Comparison of ENCODE assay signal across 2 cellular contexts in genomic region chr6:7129784-7130569, GRCh38.
TF ChIP-seq lines count a peak whose summit lies in the region.

No MANE protein-coding gene starts in this region.

TF ChIP-seq in GM12878, 131 proteins besides CTCF, POLR2A, EP300 and RAD21 (continues in another document):
- peak; percentile 6 for TF ChIP-seq BCL3 (IDR thresholded peaks at IDR 0.05; ENCODE audit: borderline replicate concordance, insufficient read depth, low read depth, low read length, poor library complexity, severe bottlenecking)
- no peak for TF ChIP-seq HDAC6 (IDR thresholded peaks at IDR 0.05; ENCODE audit: unreplicated experiment)
- no peak for TF ChIP-seq SMARCA5 (IDR thresholded peaks at IDR 0.05)
- no peak for TF ChIP-seq SPI1 (IDR thresholded peaks at IDR 0.05; ENCODE audit: borderline replicate concordance, insufficient read depth, low read depth, low read length)
- no peak for TF ChIP-seq FOXK2 (IDR thresholded peaks at IDR 0.05)
- no peak for TF ChIP-seq NR2C2 (IDR thresholded peaks at IDR 0.05; ENCODE audit: borderline replicate concordance, control insufficient read depth, insufficient read length, low read depth)
- no peak for TF ChIP-seq TCF12 (IDR thresholded peaks at IDR 0.05; ENCODE audit: low read depth, low read length)
- no peak for TF ChIP-seq CBX3 (IDR thresholded peaks at IDR 0.05; ENCODE audit: borderline replicate concordance, low read depth)
- no peak for TF ChIP-seq SMAD1 (IDR thresholded peaks at IDR 0.05; ENCODE audit: low read depth, partially characterized antibody)
- no peak for TF ChIP-seq BCL11A (IDR thresholded peaks at IDR 0.05; ENCODE audit: low read depth, low read length)
- TF ChIP-seq POU2F2 (IDR thresholded peaks at IDR 0.05; ENCODE audit: borderline replicate concordance, low read depth, low read length): no peak
- no peak for TF ChIP-seq SRF (IDR thresholded peaks at IDR 0.05; ENCODE audit: low read depth in 2 of 2, low read length in 2 of 2)
- TF ChIP-seq EED (IDR thresholded peaks at IDR 0.05; ENCODE audit: low read depth): peak; percentile 80
- no peak for TF ChIP-seq CHD4 (IDR thresholded peaks at IDR 0.05)
- peak; percentile 67 for TF ChIP-seq JUNB (IDR thresholded peaks at IDR 0.05)
- peak; percentile 69 for TF ChIP-seq CREB1 (IDR thresholded peaks at IDR 0.05; ENCODE audit: low read depth)
- no peak for TF ChIP-seq RELB (IDR thresholded peaks at IDR 0.05; ENCODE audit: low read depth)
- no peak for TF ChIP-seq MAX (IDR thresholded peaks at IDR 0.05; ENCODE audit: low read depth, low read length)
- TF ChIP-seq ZNF207 (IDR thresholded peaks at IDR 0.05; ENCODE audit: borderline replicate concordance): no peak
- TF ChIP-seq TCF3 (IDR thresholded peaks at IDR 0.05; ENCODE audit: borderline replicate concordance, insufficient read depth, low read depth, low read length): 0 out of 2 replicates have a peak, but pooled peaks have one; percentile 39
- TF ChIP-seq CHD2 (IDR thresholded peaks at IDR 0.05; ENCODE audit: borderline replicate concordance, low read depth, low read length): no peak
- TF ChIP-seq NBN (IDR thresholded peaks at IDR 0.05): no peak
- no peak for TF ChIP-seq NFXL1 (IDR thresholded peaks at IDR 0.05; ENCODE audit: borderline replicate concordance)
- no peak for TF ChIP-seq CEBPB (IDR thresholded peaks at IDR 0.05; ENCODE audit: borderline replicate concordance in 1 of 2, low read depth in 2 of 2, low read length in 2 of 2)
- no peak for TF ChIP-seq CEBPZ (IDR thresholded peaks at IDR 0.05; ENCODE audit: low read depth, low read length)
- TF ChIP-seq FOS (IDR thresholded peaks at IDR 0.05; ENCODE audit: borderline replicate concordance, extremely low read depth, insufficient read length): no peak
- TF ChIP-seq RCOR1 (conservative IDR thresholded peaks at IDR 0.05; ENCODE audit: low read depth, low read length): no peak
- no peak for TF ChIP-seq JUND (IDR thresholded peaks at IDR 0.05; ENCODE audit: low read depth, low read length)
- TF ChIP-seq TARDBP (IDR thresholded peaks at IDR 0.05; ENCODE audit: borderline replicate concordance): no peak
- TF ChIP-seq NFYA (IDR thresholded peaks at IDR 0.05; ENCODE audit: borderline replicate concordance, low read depth, low read length): no peak
- TF ChIP-seq SUPT20H (IDR thresholded peaks at IDR 0.05; ENCODE audit: borderline replicate concordance, control insufficient read depth, low read depth, low read length): no peak
- no peak for TF ChIP-seq ZNF24 (IDR thresholded peaks at IDR 0.05)

TF ChIP-seq in SK-N-SH treated with all-trans-retinoic acid at 6 μM for 48 hours, 23 proteins besides CTCF, POLR2A, EP300 and RAD21:
- TF ChIP-seq ESRRG (CRISPR knock-in tag; IDR thresholded peaks at IDR 0.05): no peak
- TF ChIP-seq CSRNP3 (CRISPR knock-in tag; IDR thresholded peaks at IDR 0.05): no peak
- TF ChIP-seq ISL1 (CRISPR knock-in tag; IDR thresholded peaks at IDR 0.05): no peak
- TF ChIP-seq TOX (CRISPR knock-in tag; IDR thresholded peaks at IDR 0.05; ENCODE audit: borderline replicate concordance): no peak
- no peak for TF ChIP-seq ARNTL (CRISPR knock-in tag; IDR thresholded peaks at IDR 0.05; ENCODE audit: borderline replicate concordance, low read depth)
- no peak for TF ChIP-seq ZNF70 (CRISPR knock-in tag; IDR thresholded peaks at IDR 0.05)
- no peak for TF ChIP-seq ZNF8 (CRISPR knock-in tag; IDR thresholded peaks at IDR 0.05)
- no peak for TF ChIP-seq ZFP30 (CRISPR knock-in tag; IDR thresholded peaks at IDR 0.05)
- TF ChIP-seq PATZ1 (CRISPR knock-in tag; IDR thresholded peaks at IDR 0.05; ENCODE audit: borderline replicate concordance): no peak
- no peak for TF ChIP-seq PPARA (CRISPR knock-in tag; IDR thresholded peaks at IDR 0.05; ENCODE audit: borderline replicate concordance)
- TF ChIP-seq TCF4 (CRISPR knock-in tag; IDR thresholded peaks at IDR 0.05; ENCODE audit: borderline replicate concordance): no peak
- TF ChIP-seq OSR1 (CRISPR knock-in tag; IDR thresholded peaks at IDR 0.05): no peak
- TF ChIP-seq CREB5 (CRISPR knock-in tag; IDR thresholded peaks at IDR 0.05; ENCODE audit: low read depth): no peak
- TF ChIP-seq POU6F1 (CRISPR knock-in tag; IDR thresholded peaks at IDR 0.05; ENCODE audit: borderline replicate concordance, low read depth): no peak
- TF ChIP-seq CSDC2 (CRISPR knock-in tag; IDR thresholded peaks at IDR 0.05): no peak
- no peak for TF ChIP-seq SNAI2 (CRISPR knock-in tag; IDR thresholded peaks at IDR 0.05)
- no peak for TF ChIP-seq GLIS3 (CRISPR knock-in tag; IDR thresholded peaks at IDR 0.05)
- no peak for TF ChIP-seq BACH2 (CRISPR knock-in tag; IDR thresholded peaks at IDR 0.05; ENCODE audit: borderline replicate concordance)
- TF ChIP-seq ZC3H10 (CRISPR knock-in tag; IDR thresholded peaks at IDR 0.05): no peak
